Comparison of ENCODE assay signal across 11 cellular contexts in the genomic region with DNA sequence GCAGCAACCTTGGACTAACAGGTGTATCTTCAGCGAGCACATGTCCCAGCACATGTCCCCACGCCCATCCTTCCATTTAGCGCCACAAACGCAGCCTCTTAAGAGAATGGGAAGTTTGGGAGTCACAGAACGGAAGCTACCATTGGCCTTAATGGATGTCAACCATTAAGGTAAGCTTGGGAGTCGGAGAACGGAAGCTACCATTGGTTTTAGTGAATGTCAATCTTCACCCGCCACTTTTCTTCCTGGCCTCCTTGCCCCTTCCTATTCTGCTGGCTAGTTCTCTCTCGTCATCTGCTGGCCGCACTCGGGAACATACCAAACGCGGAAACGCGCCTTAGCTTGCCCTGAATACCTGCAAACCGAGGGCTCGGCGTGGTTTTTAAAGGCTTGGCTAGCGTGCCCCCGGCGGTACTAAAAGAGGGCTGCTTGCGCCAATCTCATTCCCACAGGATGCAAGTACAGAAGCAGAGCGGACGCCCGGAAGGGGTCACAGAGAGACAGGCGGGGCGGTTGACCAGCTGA. TPM values are rescaled to one million over a fixed set of nuclear protein-coding genes. Genes with fewer than 3 reads are reported as not detected.
A peak's percentile ranks its signal among the peaks of the same experiment; 100 is the strongest.
DNase-seq lines count a peak whose midpoint lies in the region; ATAC-seq, FAIRE-seq and TF ChIP-seq lines count a peak whose summit lies in the region.
"Had no signal": no experiment of that assay in that cellular context is flagged by ENCODE, and none has a peak within 500 bp of the region (broad histone marks: within the 10 kb centered on the region; RNA-seq: fewer than 3 reads in every experiment).

No MANE protein-coding gene starts in this region.

- H3K4me1 ChIP-seq in pancreas, result no peaks in the 10 kb centered on the region

- DNase-seq in Daoy (ENCODE audit: low read depth), result peak; percentile 61
- no peak for DNase-seq in T-helper 17 cell
- peak; percentile 37 for DNase-seq in glomerular visceral epithelial cell (ENCODE audit: extremely low spot score)
- peak in 4 of 6 donors; percentile 27 to 48 (median 38) for DNase-seq in pancreas
- no peak for DNase-seq in activated CD8-positive, alpha-beta T cell treated with anti-CD3 and anti-CD28 coated beads, Interleukin-2, amount 10 ng/mL, durations not matched to agents 7 days and 5 days
- DNase-seq in 8988T, result no peak
- no peak for DNase-seq in Kasumi-1 (lab: John Stamatoyannopoulos, UW)
- no peak for DNase-seq in H54 (ENCODE audit: insufficient read length, low spot score)
- DNase-seq: activated CD4-positive, alpha-beta T cell treated with anti-CD3 and anti-CD28 coated beads, Interleukin-2, amount 10 ng/mL, durations not matched to agents 24 days and 14 days; KBM-7 had no signal

- no peak for TF ChIP-seq POLR2A in H54 (IDR thresholded peaks at IDR 0.05; ENCODE audit: low read depth, low read length)

- H3K4me3 Mint-ChIP-seq in T-helper 17 cell, result no peak overlapping the region
- no peak overlapping the region for H3K4me3 Mint-ChIP-seq in activated CD8-positive, alpha-beta T cell treated with anti-CD3 and anti-CD28 coated beads, Interleukin-2, amount 10 ng/mL, durations not matched to agents 7 days and 5 days
- H3K4me3 Mint-ChIP-seq: activated CD4-positive, alpha-beta T cell treated with anti-CD3 and anti-CD28 coated beads, Interleukin-2, amount 10 ng/mL, durations not matched to agents 24 days and 14 days had no signal

- FAIRE-seq in pancreas (lab: Jason Lieb, UNC) (no peak), H54 (lab: Jason Lieb, UNC) (no peak)

- CTCF ChIA-PET in activated CD8-positive, alpha-beta T cell treated with anti-CD3 and anti-CD28 coated beads, Interleukin-2, amount 10 ng/mL, durations not matched to agents 7 days and 5 days (lab: Charles Lee), result no interaction called here

- WGBS in pancreas, 2 donors, result 15 to 20% methylated on average over 27 of the region's 27 CpGs

- H3K9me3 ChIP-seq in T-helper 17 cell (ENCODE audit: control insufficient read depth, low read length, poor library complexity, severe bottlenecking), result no peaks in the 10 kb centered on the region
- no peaks in the 10 kb centered on the region for H3K9me3 ChIP-seq in pancreas
- H3K9me3 ChIP-seq: mucosa of descending colon had no signal

- H3K9me3 Mint-ChIP-seq in activated CD8-positive, alpha-beta T cell treated with anti-CD3 and anti-CD28 coated beads, Interleukin-2, amount 10 ng/mL, durations not matched to agents 7 days and 5 days (ENCODE audit: insufficient read depth), result no peaks in the 10 kb centered on the region
- H3K9me3 Mint-ChIP-seq: activated CD4-positive, alpha-beta T cell treated with anti-CD3 and anti-CD28 coated beads, Interleukin-2, amount 10 ng/mL, durations not matched to agents 24 days and 14 days had no signal

- peak overlapping the region; percentile 66 for H3K27ac Mint-ChIP-seq in T-helper 17 cell
- no peak overlapping the region for H3K27ac Mint-ChIP-seq in activated CD8-positive, alpha-beta T cell treated with anti-CD3 and anti-CD28 coated beads, Interleukin-2, amount 10 ng/mL, durations not matched to agents 7 days and 5 days
- H3K27ac Mint-ChIP-seq: activated CD4-positive, alpha-beta T cell treated with anti-CD3 and anti-CD28 coated beads, Interleukin-2, amount 10 ng/mL, durations not matched to agents 24 days and 14 days had no signal

- peaks cover 0 to 14% (median 0%) of the 10 kb centered on the region in 4 donors for H3K27me3 ChIP-seq in pancreas

- no peak for ATAC-seq in T-helper 17 cell
- ATAC-seq in pancreas, result peak; percentile 64 to 90 (median 82)
- no peak for ATAC-seq in activated CD8-positive, alpha-beta T cell treated with anti-CD3 and anti-CD28 coated beads, Interleukin-2, amount 10 ng/mL, durations not matched to agents 7 days and 5 days
- ATAC-seq: mucosa of descending colon had no signal

- H3K4me3 ChIP-seq in pancreas, result peak overlapping the region in 2 of 4 donors; percentile 7 to 8
- H3K4me3 ChIP-seq: mucosa of descending colon had no signal

- no peaks in the 10 kb centered on the region for H3K36me3 ChIP-seq in pancreas

- no peak for TF ChIP-seq CTCF in pancreas (IDR thresholded peaks at IDR 0.05)

- H3K27me3 Mint-ChIP-seq in T-helper 17 cell, result peaks cover 59% of the 10 kb centered on the region
- peaks cover 3% of the 10 kb centered on the region for H3K27me3 Mint-ChIP-seq in activated CD8-positive, alpha-beta T cell treated with anti-CD3 and anti-CD28 coated beads, Interleukin-2, amount 10 ng/mL, durations not matched to agents 7 days and 5 days (ENCODE audit: low read depth)

- intact Hi-C loops in pancreas (cut with DNase I), result no loop called here

- peaks cover 2% of the 10 kb centered on the region for H3K36me3 Mint-ChIP-seq in T-helper 17 cell (ENCODE audit: low read depth)
- no peaks in the 10 kb centered on the region for H3K36me3 Mint-ChIP-seq in activated CD8-positive, alpha-beta T cell treated with anti-CD3 and anti-CD28 coated beads, Interleukin-2, amount 10 ng/mL, durations not matched to agents 7 days and 5 days (ENCODE audit: low read depth)

- no peak overlapping the region for H3K27ac ChIP-seq in pancreas

- H3K4me1 Mint-ChIP-seq in T-helper 17 cell, result no peaks in the 10 kb centered on the region
- H3K4me1 Mint-ChIP-seq in activated CD8-positive, alpha-beta T cell treated with anti-CD3 and anti-CD28 coated beads, Interleukin-2, amount 10 ng/mL, durations not matched to agents 7 days and 5 days (ENCODE audit: low read depth), result no peaks in the 10 kb centered on the region
- H3K4me1 Mint-ChIP-seq: activated CD4-positive, alpha-beta T cell treated with anti-CD3 and anti-CD28 coated beads, Interleukin-2, amount 10 ng/mL, durations not matched to agents 24 days and 14 days had no signal

- POLR2A ChIA-PET in activated CD8-positive, alpha-beta T cell treated with anti-CD3 and anti-CD28 coated beads, Interleukin-2, amount 10 ng/mL, durations not matched to agents 7 days and 5 days (lab: Charles Lee), result no interaction called here

RNA-seq across cellular contexts. Expression of a gene that starts 24.3 kb away (rescaled TPM):
- total RNA-seq in Daoy (2014; rRNA removed; shearing (Covaris generic)), result 1.1 TPM in 1 of 2 replicates, not detected in the other
- total RNA-seq in T-helper 17 cell (not detected), pancreas (1 to 10 TPM in 2 of 6 donors, under 1 TPM in 4; 0.19 to 2.7 (median 0.66) TPM)
- polyA plus RNA-seq in pancreas, result under 1 TPM; 0.23 to 0.33 TPM
- total RNA-seq in activated CD8-positive, alpha-beta T cell treated with anti-CD3 and anti-CD28 coated beads, Interleukin-2, amount 10 ng/mL, durations not matched to agents 7 days and 5 days, result not detected
- total RNA-seq: activated CD4-positive, alpha-beta T cell treated with anti-CD3 and anti-CD28 coated beads, Interleukin-2, amount 10 ng/mL, durations not matched to agents 24 days and 14 days had no signal

Comparison
In these comparisons a context has a peak if more than half of its experiments do, and no peak if none do; other contexts are left out.
1. DNase-seq: peak in Daoy (single experiment), glomerular visceral epithelial cell (single experiment) and pancreas (4 of 6); none in T-helper 17 cell (0 of 3), activated CD8-positive, alpha-beta T cell treated with anti-CD3 and anti-CD28 coated beads, Interleukin-2, amount 10 ng/mL, durations not matched to agents 7 days and 5 days (single experiment), 8988T (single experiment), Kasumi-1 (0 of 2) and H54 (single experiment).
2. ATAC-seq: peak in pancreas (4 of 4); none in T-helper 17 cell (single experiment) and activated CD8-positive, alpha-beta T cell treated with anti-CD3 and anti-CD28 coated beads, Interleukin-2, amount 10 ng/mL, durations not matched to agents 7 days and 5 days (single experiment).